In genomic region chr17:78031435-78031834, GRCh38 we compare ENCODE assay signal across 16 cellular contexts.
"Had no signal": no experiment of that assay in that cellular context is flagged by ENCODE, and none has a peak within 500 bp of the region (broad histone marks: within the 10 kb centered on the region; RNA-seq: fewer than 3 reads in every experiment).

No MANE protein-coding gene starts in this region.

- H3K4me3 ChIP-seq: dorsolateral prefrontal cortex, gastrocnemius medialis, heart right ventricle, stomach, thyroid gland had no signal

- DNase-seq: cortex of kidney; effector CD8-positive, alpha-beta T cell; gastrocnemius medialis; heart right ventricle; hypothalamus; mammary epithelial cell; natural killer cell; posterior cingulate gyrus; stimulated activated naive CD4-positive, alpha-beta T cell; stomach; thyroid gland had no signal

- ATAC-seq: gastrocnemius medialis, left lobe of liver, natural killer cell, sciatic nerve had no signal

- H3K4me1 ChIP-seq: thyroid gland had no signal

- FAIRE-seq: islet of Langerhans, urothelium cell line had no signal

- H3K27me3 ChIP-seq: dorsolateral prefrontal cortex, gastrocnemius medialis, heart right ventricle, stomach, thyroid gland had no signal

- H3K9me3 ChIP-seq: gastrocnemius medialis, heart right ventricle, stomach, thyroid gland had no signal

- H3K27ac ChIP-seq: gastrocnemius medialis, stomach, thyroid gland had no signal
